ENCODE assay signal across 12 cellular contexts in the genomic region with DNA sequence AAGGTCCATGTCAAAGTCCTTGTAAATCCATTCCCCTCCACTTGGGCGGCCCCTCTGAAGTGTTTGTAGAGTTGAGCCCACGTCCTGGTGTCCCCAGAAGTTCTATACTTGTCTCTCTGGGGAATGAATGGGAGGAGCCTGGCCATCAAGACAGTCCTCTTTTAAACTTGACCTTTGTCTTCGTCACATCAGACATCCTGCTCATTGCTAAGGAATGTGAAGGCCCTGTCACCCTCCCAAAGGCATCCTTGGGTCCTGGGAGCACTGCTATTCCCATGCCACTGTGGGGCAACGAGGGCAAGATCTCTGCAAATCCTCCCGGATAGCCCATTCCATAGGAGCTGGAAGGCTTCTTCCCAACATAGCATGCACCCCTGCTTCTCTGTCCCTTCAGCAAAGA.
"Had no signal": no experiment of that assay in that cellular context is flagged by ENCODE, and none has a peak within 500 bp of the region (broad histone marks: within the 10 kb centered on the region; RNA-seq: fewer than 3 reads in every experiment).

No MANE protein-coding gene starts in this region.

- H3K4me1 ChIP-seq: prostate gland had no signal

- H3K9me3 ChIP-seq: esophagus muscularis mucosa, heart left ventricle, neutrophil, ovary, prostate gland had no signal

- H3K27me3 ChIP-seq: esophagus muscularis mucosa, heart left ventricle, ovary had no signal

- H3K27ac ChIP-seq: esophagus muscularis mucosa, neutrophil, ovary, prostate gland had no signal

- DNase-seq: activated CD4-positive, alpha-beta T cell treated with anti-CD3 and anti-CD28 coated beads for 1 hour; activated CD8-positive, alpha-beta memory T cell treated with anti-CD3 and anti-CD28 coated beads for 24 hours; activated CD8-positive, alpha-beta memory T cell treated with anti-CD3 and anti-CD28 coated beads, Interleukin-2, amount 50 U/mL, for 4 hours; activated T-cell treated with anti-CD3 and anti-CD28 coated beads, Interleukin-2, amount 50 U/mL, for 24 hours; ovary; stimulated activated CD4-positive, alpha-beta T cell treated with anti-CD3 and anti-CD28 coated beads, Interleukin-4, amount 100 ng/mL, for 24 hours; stimulated activated naive CD8-positive, alpha-beta T cell treated with anti-CD3 and anti-CD28 coated beads, Interleukin-15, Interleukin-2, amounts not matched to agents 100 U/mL and 50 U/mL, for 24 hours had no signal

- H3K36me3 ChIP-seq: esophagus muscularis mucosa, heart left ventricle, neutrophil, ovary, prostate gland had no signal

- H3K4me3 ChIP-seq: coronary artery, esophagus muscularis mucosa, heart left ventricle, ovary, prostate gland had no signal
